Comparison of ENCODE assay signal across 21 cellular contexts in genomic region chr12:89919241-89919906, GRCh38.
DNase-seq lines count a peak whose midpoint lies in the region; ATAC-seq and TF ChIP-seq lines count a peak whose summit lies in the region.
"Had no signal": no experiment of that assay in that cellular context is flagged by ENCODE, and none has a peak within 500 bp of the region (broad histone marks: within the 10 kb centered on the region; RNA-seq: fewer than 3 reads in every experiment).

No MANE protein-coding gene starts in this region.

- CTCF ChIA-PET in PC-3 (lab: Charles Lee): no interaction called here

- no peak overlapping the region for H3K4me2 ChIP-seq in PC-3 (ENCODE audit: low read length)

- no peaks in the 10 kb centered on the region for H3K36me3 ChIP-seq in PC-3 (ENCODE audit: low read depth, low read length)
- no peaks in the 10 kb centered on the region for H3K36me3 ChIP-seq in upper lobe of right lung
- H3K36me3 ChIP-seq in sigmoid colon: no peaks in the 10 kb centered on the region
- H3K36me3 ChIP-seq: heart right ventricle, ovary had no signal

- no peaks in the 10 kb centered on the region for H3K79me2 ChIP-seq in PC-3 (ENCODE audit: low read length)

- H3K9me3 ChIP-seq in PC-3 (ENCODE audit: low read length) (no peaks in the 10 kb centered on the region), upper lobe of right lung (no peaks in the 10 kb centered on the region), sigmoid colon (no peaks in the 10 kb centered on the region)
- H3K9me3 ChIP-seq: heart right ventricle, ovary had no signal

- DNase-seq in Right ventricle myocardium inferior (ENCODE audit: missing footprints): peak; percentile 63
- DNase-seq in left cardiac atrium: no peak
- DNase-seq in PC-3: peak; percentile 47
- peak in 1 of 2 donors; percentile 20 for DNase-seq in left colon
- peak; percentile 59 for DNase-seq in upper lobe of right lung
- DNase-seq in sigmoid colon: no peak
- DNase-seq: activated CD8-positive, alpha-beta T cell treated with anti-CD3 and anti-CD28 coated beads for 36 hours; activated T-cell treated with anti-CD3 and anti-CD28 coated beads, Interleukin-2, amount 50 U/mL, for 72 hours; CD4-positive, CD25-positive, alpha-beta regulatory T cell; DMS79; heart right ventricle; immature natural killer cell; NCI-H187 treated with DMSO at 0.1 percent for 48 hours; NCI-H446 treated with DMSO at 0.1 percent for 48 hours; ovary; stimulated activated CD4-positive, alpha-beta T cell treated with anti-CD3 and anti-CD28 coated beads, Interleukin-2, amount 100 ng/mL, for 48 hours; T-cell had no signal

- H3K4me3 ChIP-seq in PC-3 (ENCODE audit: low read length) (no peak overlapping the region), upper lobe of right lung (no peak overlapping the region), sigmoid colon (no peak overlapping the region)
- H3K4me3 ChIP-seq: coronary artery, heart right ventricle, lung, ovary had no signal

- ATAC-seq in Right ventricle myocardium inferior (no peak), left cardiac atrium (no peak), PC-3 (no peak), left colon (peak; percentile 65), upper lobe of right lung (no peak), HG02678 (IDR thresholded peaks at IDR 0.05; ENCODE audit: unreplicated experiment) (no peak)
- ATAC-seq in activated CD4-positive, CD25-positive, alpha-beta regulatory T cell treated with anti-CD3 and anti-CD28 coated beads, Interleukin-2, amount 50 U/mL, for 24 hours: no peak
- ATAC-seq: activated CD8-positive, alpha-beta T cell treated with anti-CD3 and anti-CD28 coated beads for 36 hours; activated T-cell treated with anti-CD3 and anti-CD28 coated beads, Interleukin-2, amount 50 U/mL, for 72 hours; heart right ventricle; T-cell had no signal

- 85 to 92% methylated on average over 26 of the region's 26 CpGs for WGBS in sigmoid colon, 2 donors

- no peaks in the 10 kb centered on the region for H3K9me2 ChIP-seq in PC-3 (replicated peaks; ENCODE audit: low read length)

- TF ChIP-seq CTCF in PC-3 (conservative IDR thresholded peaks at IDR 0.05; ENCODE audit: low read depth, low read length) (no peak), upper lobe of right lung (IDR thresholded peaks at IDR 0.05) (no peak), sigmoid colon (IDR thresholded peaks at IDR 0.05) (no peak)

- no peak for TF ChIP-seq POLR2A in sigmoid colon (IDR thresholded peaks at IDR 0.05)

- peaks cover 8% of the 10 kb centered on the region for H3K4me1 ChIP-seq in PC-3 (ENCODE audit: insufficient read depth, low read length)
- no peaks in the 10 kb centered on the region for H3K4me1 ChIP-seq in upper lobe of right lung
- no peaks in the 10 kb centered on the region for H3K4me1 ChIP-seq in sigmoid colon
- H3K4me1 ChIP-seq: heart right ventricle had no signal

- H3F3A ChIP-seq in PC-3 (ENCODE audit: low read length, unreplicated experiment): no peaks in the 10 kb centered on the region

- no TSS peak for BruUV-seq in PC-3 (replicated peaks; lab: Mats Ljungman, UMichigan)

- no peak overlapping the region for H2AFZ ChIP-seq in PC-3 (ENCODE audit: low read length)

- H3K27me3 ChIP-seq in PC-3 (ENCODE audit: low read length) (no peaks in the 10 kb centered on the region), upper lobe of right lung (no peaks in the 10 kb centered on the region), sigmoid colon (no peaks in the 10 kb centered on the region)
- H3K27me3 ChIP-seq: ovary had no signal

- no peak overlapping the region for H3K9ac ChIP-seq in PC-3 (ENCODE audit: low read length)

- POLR2A ChIA-PET in PC-3 (lab: Charles Lee; ENCODE audit: unreplicated experiment): no interaction called here

- TF ChIP-seq EP300 in sigmoid colon (IDR thresholded peaks at IDR 0.05): no peak

- intact Hi-C loops in Right ventricle myocardium inferior (cut with DNase I) (no loop called here), left cardiac atrium (cut with DNase I) (no loop called here), PC-3 (cut with micrococcal nuclease) (no loop called here), left colon (cut with DNase I, micrococcal nuclease) (no loop called here), upper lobe of right lung (cut with DNase I) (no loop called here), sigmoid colon (cut with DNase I) (no loop called here)

- no peaks in the 10 kb centered on the region for H4K20me1 ChIP-seq in PC-3 (ENCODE audit: low read length)

- no peak overlapping the region for H3K27ac ChIP-seq in PC-3 (ENCODE audit: low read length)
- H3K27ac ChIP-seq in upper lobe of right lung: no peak overlapping the region
- H3K27ac ChIP-seq in sigmoid colon: no peak overlapping the region
- H3K27ac ChIP-seq: coronary artery, heart right ventricle, ovary had no signal

Comparison
In these comparisons a context has a peak if more than half of its experiments do, and no peak if none do; other contexts are left out.
1. DNase-seq: peak in Right ventricle myocardium inferior (single experiment), PC-3 (single experiment) and upper lobe of right lung (single experiment); none in left cardiac atrium (single experiment) and sigmoid colon (single experiment).